In the genomic region with DNA sequence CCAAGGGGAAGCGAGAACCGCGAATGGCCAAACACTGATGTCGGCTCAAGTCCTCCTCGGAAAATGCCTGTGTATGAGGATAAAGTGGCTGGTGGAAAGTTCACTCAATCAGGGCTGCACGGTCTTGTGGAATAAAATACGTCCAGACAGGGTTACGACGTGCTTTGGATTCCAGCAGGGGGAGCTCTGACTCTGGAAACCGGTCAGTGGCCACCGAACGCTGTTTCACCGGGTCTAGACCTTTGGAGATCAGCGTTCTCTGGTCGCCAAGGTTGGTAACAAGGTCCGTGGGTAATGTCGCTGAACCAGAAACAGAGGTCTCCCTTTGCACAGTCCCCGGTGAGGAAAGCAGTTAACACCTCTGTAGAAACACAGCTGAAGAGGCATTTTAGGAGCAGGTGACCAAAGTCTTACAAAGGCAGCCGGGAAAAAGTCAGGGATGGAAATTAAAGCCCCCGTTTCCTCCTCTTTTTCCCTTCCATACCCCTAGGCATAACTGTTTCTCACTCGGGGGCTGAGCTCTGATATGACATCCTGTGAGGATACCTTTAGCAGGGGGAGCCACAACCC, we compare ENCODE assay signal across 8 cellular contexts. TPM values are rescaled to one million over a fixed set of nuclear protein-coding genes. Genes with fewer than 3 reads are reported as not detected.
A peak's percentile ranks its signal among the peaks of the same experiment; 100 is the strongest.
DNase-seq lines count a peak whose midpoint lies in the region; ATAC-seq lines count a peak whose summit lies in the region.

No MANE protein-coding gene starts in this region.

- ATAC-seq in HG03039 (IDR thresholded peaks at IDR 0.05; ENCODE audit: unreplicated experiment) = peak; percentile 80
- no peak for ATAC-seq in HG02973 (IDR thresholded peaks at IDR 0.05; ENCODE audit: unreplicated experiment)

- in situ Hi-C loops in G401 (cut with HindIII; ENCODE audit: low sequenced_read_pairs) = no loop called here

- DNase-seq in G401 (ENCODE audit: low spot score) (peak; percentile 84), NCI-H226 (peak; percentile 53), cerebellar cortex (ENCODE audit: low spot score) (peak; percentile 84), kidney glomerular epithelial cell (lab: John Stamatoyannopoulos, UW) (peak; percentile 80)
- DNase-seq in activated CD4-positive, CD25-positive, alpha-beta regulatory T cell treated with anti-CD3 and anti-CD28 coated beads, Interleukin-2, amount 50 U/mL, for 16 hours (ENCODE audit: low read depth, low spot score) = peak; percentile 59
- DNase-seq in stimulated activated CD4-positive, alpha-beta T cell treated with anti-CD3 and anti-CD28 coated beads, Interleukin-2, amount 100 ng/mL, for 24 hours = peak; percentile 75 to 76

RNA-seq across cellular contexts. Expression of gene CDCA7, which starts 47.8 kb away (rescaled TPM):
- 36.7 and 37.1 TPM in 2 replicates for total RNA-seq in G401 (2014; rRNA removed; shearing (Covaris generic))
